In the genomic region with DNA sequence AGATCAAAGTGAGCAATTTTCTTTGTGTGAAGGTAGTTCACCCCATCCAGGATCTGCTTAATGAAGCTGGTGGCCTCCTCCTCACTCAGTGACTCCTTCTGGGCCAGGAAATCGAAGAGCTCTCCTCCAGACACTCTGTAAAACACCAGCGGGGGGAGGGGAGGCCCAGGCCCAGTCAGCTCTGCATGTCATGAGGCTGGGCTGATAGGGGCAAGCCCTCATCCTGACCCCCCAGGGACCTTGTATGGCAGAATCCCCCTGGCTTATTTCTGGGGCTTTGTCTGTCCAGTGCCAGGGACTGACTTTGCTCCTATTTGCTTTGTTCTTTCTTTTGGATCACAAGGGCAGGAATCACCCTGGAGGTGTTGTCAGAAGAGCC, we compare ENCODE assay signal across 8 cellular contexts.
DNase-seq lines count a peak whose midpoint lies in the region; ATAC-seq and TF ChIP-seq lines count a peak whose summit lies in the region.

No MANE protein-coding gene starts in this region.

- H3K27ac Mint-ChIP-seq in T-cell (peak overlapping the region; percentile 90 to 99), chondrocyte (ENCODE audit: unreplicated experiment) (no peak overlapping the region)

- CTCF ChIA-PET in T-cell (lab: Charles Lee) = interaction anchor here in 1 of 2 donors (0.6 to 2.2 kb wide), 6 partner anchors 17 to 219 kb away, joined by 3 to 16 read pairs (median 6); a partner anchor contains a TSS

- peaks cover 61% of the 10 kb centered on the region for H3K4me1 ChIP-seq in body of pancreas
- H3K4me1 ChIP-seq in ascending aorta = no peaks in the 10 kb centered on the region
- H3K4me1 ChIP-seq in prostate gland (replicated peaks) = no peaks in the 10 kb centered on the region

- DNase-seq in T-cell (peak in 32 of 34 experiments; percentile 6 to 63 (median 34)), chondrocyte (ENCODE audit: low spot score) (peak; percentile 32), SKM-1 treated with dmso at 0.1 percent for 144 hours (lab: John Stamatoyannopoulos, UW; ENCODE audit: unreplicated experiment) (no peak), body of pancreas (no peak), ascending aorta (ENCODE audit: low spot score in 2 of 2) (no peak), prostate gland (ENCODE audit: low spot score) (no peak)
- peak; percentile 27 to 53 (median 27) for DNase-seq in stimulated activated CD4-positive, alpha-beta T cell treated with anti-CD3 and anti-CD28 coated beads, TNF-alpha, amount 100 ng/mL, for 48 hours (ENCODE audit: low read depth in 3 of 3)

- H3K4me1 Mint-ChIP-seq in T-cell (peaks cover 37 to 51% (median 41%) of the 10 kb centered on the region in 3 donors), chondrocyte (ENCODE audit: low read depth) (peaks cover 23% of the 10 kb centered on the region)

- H3K9me3 Mint-ChIP-seq in T-cell (no peaks in the 10 kb centered on the region), chondrocyte (ENCODE audit: low read depth) (no peaks in the 10 kb centered on the region)

- intact Hi-C loops in body of pancreas (cut with DNase I) (no loop called here), ascending aorta (cut with DNase I) (no loop called here), prostate gland (cut with DNase I) (no loop called here)

- H3K9me3 ChIP-seq in body of pancreas (no peaks in the 10 kb centered on the region), ascending aorta (no peaks in the 10 kb centered on the region), prostate gland (no peaks in the 10 kb centered on the region)

- H3K27me3 ChIP-seq in body of pancreas (no peaks in the 10 kb centered on the region), ascending aorta (no peaks in the 10 kb centered on the region), prostate gland (replicated peaks; ENCODE audit: insufficient read depth) (no peaks in the 10 kb centered on the region)

- H3K27me3 Mint-ChIP-seq in T-cell = no peaks in the 10 kb centered on the region
- no peaks in the 10 kb centered on the region for H3K27me3 Mint-ChIP-seq in chondrocyte (ENCODE audit: low read depth)

- WGBS in body of pancreas, 2 donors = 79 to 92% methylated on average over 2 of the region's 2 CpGs
- WGBS in prostate gland = 76% methylated on average over 2 of the region's 2 CpGs

- H3K36me3 ChIP-seq in body of pancreas (replicated peaks in 1 of 2; ENCODE audit: insufficient read depth in 1 of 2, low read depth in 2 of 2) (no peaks in the 10 kb centered on the region), ascending aorta (no peaks in the 10 kb centered on the region), prostate gland (no peaks in the 10 kb centered on the region)

- H3K4me3 Mint-ChIP-seq in T-cell (peak overlapping the region; percentile 48 to 54 (median 53)), chondrocyte (ENCODE audit: unreplicated experiment) (no peak overlapping the region)

- no peak for TF ChIP-seq POLR2A in body of pancreas (IDR thresholded peaks at IDR 0.05)
- no peak for TF ChIP-seq POLR2A in prostate gland (IDR thresholded peaks at IDR 0.05)

- ATAC-seq in GM21423 (IDR thresholded peaks at IDR 0.05; ENCODE audit: unreplicated experiment) (peak; percentile 18), T-cell (replicated peaks in 1 of 4) (peak; percentile 80 to 88 (median 82)), body of pancreas (no peak)

- TF ChIP-seq CTCF in chondrocyte (IDR thresholded peaks at IDR 0.05) (no peak), body of pancreas (IDR thresholded peaks at IDR 0.05) (no peak), ascending aorta (IDR thresholded peaks at IDR 0.05) (no peak), prostate gland (IDR thresholded peaks at IDR 0.05) (no peak)

- H3K4me3 ChIP-seq in body of pancreas (no peak overlapping the region), ascending aorta (no peak overlapping the region), prostate gland (no peak overlapping the region)

- H3K36me3 Mint-ChIP-seq in T-cell (no peaks in the 10 kb centered on the region), chondrocyte (ENCODE audit: low read depth) (no peaks in the 10 kb centered on the region)

- H3K27ac ChIP-seq in body of pancreas (peak overlapping the region in 1 of 4 donors; percentile 86), ascending aorta (no peak overlapping the region), prostate gland (no peak overlapping the region)

- POLR2A ChIA-PET in T-cell (lab: Charles Lee) = interaction anchor here (0.5 to 1.2 kb wide), 4 partner anchors 21 to 467 kb away, joined by 3 to 5 read pairs (median 4); no protein-coding TSS in a partner anchor

Comparison
In these comparisons a context has a peak if more than half of its experiments do, and no peak if none do; other contexts are left out.
1. DNase-seq: peak in T-cell (32 of 34), chondrocyte (single experiment) and stimulated activated CD4-positive, alpha-beta T cell treated with anti-CD3 and anti-CD28 coated beads, TNF-alpha, amount 100 ng/mL, for 48 hours (3 of 3); none in SKM-1 treated with dmso at 0.1 percent for 144 hours (single experiment), body of pancreas (0 of 4), ascending aorta (0 of 2) and prostate gland (single experiment).